ENCODE assay signal across 13 cellular contexts in the genomic region with DNA sequence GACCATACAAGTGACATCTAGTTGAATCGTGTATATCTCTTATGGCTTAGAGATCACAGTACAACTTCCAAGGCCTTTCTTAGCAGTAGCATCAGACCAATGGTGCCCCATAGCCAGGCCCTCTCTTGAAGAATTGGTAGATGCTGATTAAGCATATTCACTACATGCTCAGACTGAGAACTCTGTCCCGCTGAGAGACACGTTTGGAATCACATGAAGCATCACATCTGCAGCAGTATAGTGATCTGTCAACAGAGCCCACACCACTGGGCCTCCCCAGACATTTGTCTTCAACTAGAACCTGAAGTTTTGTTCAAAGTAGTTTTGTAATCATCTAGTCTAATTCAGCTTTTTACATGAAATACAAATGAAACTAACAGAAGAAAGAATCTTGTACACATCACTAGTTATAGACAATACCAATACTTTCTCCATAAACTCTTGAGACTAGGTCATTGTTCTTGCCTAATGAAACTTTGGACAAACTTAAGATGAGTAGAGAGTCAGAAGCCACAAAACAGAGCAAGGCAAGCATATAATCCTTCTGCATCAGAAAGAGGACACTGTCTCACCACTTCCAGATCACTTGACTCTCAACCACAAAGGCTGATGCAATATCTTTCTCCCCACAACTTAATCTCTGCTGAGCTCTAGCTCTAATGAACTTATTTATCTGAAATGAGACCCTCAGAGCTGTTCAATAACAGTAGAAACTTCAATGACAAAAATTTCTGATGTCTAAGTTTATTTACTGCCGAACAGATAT.
DNase-seq lines count a peak whose midpoint lies in the region; ATAC-seq and TF ChIP-seq lines count a peak whose summit lies in the region.
"Had no signal": no experiment of that assay in that cellular context is flagged by ENCODE, and none has a peak within 500 bp of the region (broad histone marks: within the 10 kb centered on the region; RNA-seq: fewer than 3 reads in every experiment).

No MANE protein-coding gene starts in this region.

- peaks cover 9% of the 10 kb centered on the region for H3K4me1 Mint-ChIP-seq in CD14-positive monocyte

- H3K4me3 Mint-ChIP-seq in CD14-positive monocyte, result no peak overlapping the region

- intact Hi-C loops in CD14-positive monocyte (cut with micrococcal nuclease), result no loop called here

- peaks cover 1 to 10% (median 5%) of the 10 kb centered on the region in 3 donors for H3K27me3 Mint-ChIP-seq in CD14-positive monocyte (ENCODE audit: low read depth in 3 of 3)

- no peak overlapping the region for H3K27ac Mint-ChIP-seq in CD14-positive monocyte

- TF ChIP-seq CTCF in AG09309 (IDR thresholded peaks at IDR 0.05; ENCODE audit: control insufficient read depth, insufficient read depth, low read depth, low read length, missing control alignments) (no peak), fibroblast of mammary gland (conservative IDR thresholded peaks at IDR 0.05; ENCODE audit: control insufficient read depth, insufficient read depth, low read depth, low read length) (peak; percentile 11), CD14-positive monocyte (IDR thresholded peaks at IDR 0.05) (no peak)

- DNase-seq in AG09309 (ENCODE audit: low read depth) (peak; percentile 75), H4 (ENCODE audit: low spot score) (peak; percentile 10), RPMI7951 (ENCODE audit: low read depth) (peak; percentile 85), fibroblast of mammary gland (ENCODE audit: low read depth) (peak; percentile 91), CD14-positive monocyte (ENCODE audit: low spot score) (no peak), Ammon's horn (ENCODE audit: low spot score) (no peak), 8988T (no peak)
- DNase-seq: activated gamma-delta T cell, DMS153, midbrain, NCI-H1930 had no signal

- no peak overlapping the region for H3K4me3 ChIP-seq in AG09309 (ENCODE audit: control insufficient read depth, low read depth, low read length)
- H3K4me3 ChIP-seq in fibroblast of mammary gland (ENCODE audit: control insufficient read depth, low read depth, low read length), result no peak overlapping the region
- H3K4me3 ChIP-seq: thoracic aorta had no signal

- H3K9me3 Mint-ChIP-seq in CD14-positive monocyte, result peaks cover 0 to 8% (median 3%) of the 10 kb centered on the region in 7 donors

- no peak for ATAC-seq in GM19328 (IDR thresholded peaks at IDR 0.05; ENCODE audit: unreplicated experiment)

- no peaks in the 10 kb centered on the region for H3K36me3 Mint-ChIP-seq in CD14-positive monocyte

Comparison
In these comparisons a context has a peak if more than half of its experiments do, and no peak if none do; other contexts are left out.
1. DNase-seq: peak in AG09309 (single experiment), H4 (single experiment), RPMI7951 (single experiment) and fibroblast of mammary gland (single experiment); none in CD14-positive monocyte (single experiment), Ammon's horn (single experiment) and 8988T (single experiment).